1 cellular context compared by ENCODE assay signal in genomic region chr20:1209447-1210387, GRCh38.
TF ChIP-seq lines count a peak whose summit lies in the region.

No MANE protein-coding gene starts in this region.

TF ChIP-seq in GM12878, 131 proteins besides CTCF, POLR2A, EP300 and RAD21:
- TF ChIP-seq MXI1 (IDR thresholded peaks at IDR 0.05; ENCODE audit: low read depth, low read length): no peak
- no peak for TF ChIP-seq TCF7 (IDR thresholded peaks at IDR 0.05; ENCODE audit: borderline replicate concordance)
- no peak for TF ChIP-seq ZNF622 (IDR thresholded peaks at IDR 0.05)
- TF ChIP-seq IRF4 (IDR thresholded peaks at IDR 0.05; ENCODE audit: low read depth, low read length): no peak
- no peak for TF ChIP-seq ZBTB11 (CRISPR knock-in tag; IDR thresholded peaks at IDR 0.05)
- TF ChIP-seq PKNOX1 (IDR thresholded peaks at IDR 0.05): no peak
- TF ChIP-seq RUNX3 (IDR thresholded peaks at IDR 0.05; ENCODE audit: low read length): no peak
- no peak for TF ChIP-seq IRF3 (IDR thresholded peaks at IDR 0.05)
